7 cellular contexts compared by ENCODE assay signal in the genomic region with DNA sequence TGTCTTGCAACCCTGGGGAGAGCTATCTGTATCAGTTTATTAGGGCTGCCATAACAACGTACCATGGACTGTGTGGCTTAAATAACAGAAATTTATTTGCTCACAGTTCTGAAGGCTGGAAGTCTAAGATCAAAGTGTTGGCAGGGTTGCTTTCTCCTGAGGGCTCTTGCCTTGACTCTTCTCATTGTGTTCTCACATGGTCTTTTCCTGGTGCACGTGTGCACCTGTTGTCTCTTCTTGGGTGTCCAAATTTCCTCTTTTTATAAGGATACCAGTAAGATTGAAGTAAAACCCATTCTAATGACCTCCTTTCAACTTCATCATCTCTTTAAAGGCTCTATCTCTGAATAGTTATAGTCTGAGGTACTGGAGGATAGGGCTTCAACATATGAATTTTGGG.
"Had no signal": no experiment of that assay in that cellular context is flagged by ENCODE, and none has a peak within 500 bp of the region (broad histone marks: within the 10 kb centered on the region; RNA-seq: fewer than 3 reads in every experiment).

No MANE protein-coding gene starts in this region.

- ATAC-seq: K562 had no signal

- H3K9ac ChIP-seq: KMS-11 had no signal

- DNase-seq: IMR-90, KBM-7, KG1 had no signal

- H3K27ac ChIP-seq: HL-60, KMS-11 had no signal

- FAIRE-seq: HTR-8/SVneo, K562 had no signal

- H3K4me2 ChIP-seq: KMS-11 had no signal

- H3K4me3 ChIP-seq: K562 had no signal
